ENCODE assay signal across 8 cellular contexts in genomic region chr4:71006203-71006907, GRCh38. TPM values are rescaled to one million over a fixed set of nuclear protein-coding genes. Genes with fewer than 3 reads are reported as not detected.
A peak's percentile ranks its signal among the peaks of the same experiment; 100 is the strongest.
DNase-seq lines count a peak whose midpoint lies in the region; ATAC-seq and TF ChIP-seq lines count a peak whose summit lies in the region.

No MANE protein-coding gene starts in this region.

- H3K9me3 ChIP-seq in heart left ventricle (peaks cover 0 to 5% (median 0%) of the 10 kb centered on the region in 12 donors), tibial artery (no peaks in the 10 kb centered on the region)

- peak overlapping the region in 1 of 12 donors; percentile 2 for H3K4me3 ChIP-seq in heart left ventricle
- H3K4me3 ChIP-seq in tibial artery: no peak overlapping the region

- H3K4me1 Mint-ChIP-seq in memory B cell: peaks cover 61% of the 10 kb centered on the region

- peaks cover 0 to 18% (median 0%) of the 10 kb centered on the region in 12 donors for H3K4me1 ChIP-seq in heart left ventricle
- no peaks in the 10 kb centered on the region for H3K4me1 ChIP-seq in tibial artery

- H3K27me3 Mint-ChIP-seq in memory B cell: no peaks in the 10 kb centered on the region

- 86 to 94% (median 90%) methylated on average over 6 of the region's 6 CpGs for WGBS in heart left ventricle, 4 donors

- TF ChIP-seq POLR2A in heart left ventricle (IDR thresholded peaks at IDR 0.05): no peak

- peak overlapping the region; percentile 67 for H3K4me3 Mint-ChIP-seq in memory B cell

- H3K27me3 ChIP-seq in heart left ventricle (no peaks in the 10 kb centered on the region), tibial artery (no peaks in the 10 kb centered on the region)

- peak; percentile 16 to 51 for DNase-seq in memory B cell (ENCODE audit: low spot score in 2 of 2)
- DNase-seq in GM19238 (ENCODE audit: insufficient read length, low spot score): no peak
- DNase-seq in heart left ventricle: no peak
- no peak for DNase-seq in tibial artery
- no peak for DNase-seq in DMS114 treated with DMSO at 0.1 percent for 48 hours (lab: John Stamatoyannopoulos, UW; ENCODE audit: unreplicated experiment)

- intact Hi-C loops in heart left ventricle (cut with DNase I) (loop anchor here in 9 of 10 donors (5.0 to 10.0 kb wide), 5 partner anchors 169 to 362 kb away; partner anchors contain the start of genes GRSF1 (in 1 of the 9) and UTP3 (in 1 of the 9)), tibial artery (cut with DNase I; ENCODE audit: low total_unique reads) (no loop called here)

- ATAC-seq in GM18858 (IDR thresholded peaks at IDR 0.05; ENCODE audit: unreplicated experiment): peak; percentile 82
- ATAC-seq in GM21717 (IDR thresholded peaks at IDR 0.05; ENCODE audit: unreplicated experiment): peak; percentile 89
- peak; percentile 68 for ATAC-seq in HG03558 (IDR thresholded peaks at IDR 0.05; ENCODE audit: extremely low read depth, unreplicated experiment)
- ATAC-seq in memory B cell (ENCODE audit: low read depth): peak; percentile 79
- ATAC-seq in heart left ventricle: no peak

- H3K36me3 ChIP-seq in heart left ventricle (peaks cover 0 to 6% (median 0%) of the 10 kb centered on the region in 9 donors), tibial artery (peaks cover 0 to 3% (median 0%) of the 10 kb centered on the region in 3 donors)

- TF ChIP-seq CTCF in heart left ventricle (IDR thresholded peaks at IDR 0.05) (no peak), tibial artery (IDR thresholded peaks at IDR 0.05) (no peak)

- H3K27ac Mint-ChIP-seq in memory B cell: peak overlapping the region; percentile 93

- no peaks in the 10 kb centered on the region for H3K9me3 Mint-ChIP-seq in memory B cell

- H3K36me3 Mint-ChIP-seq in memory B cell: peaks cover 27% of the 10 kb centered on the region

- peak overlapping the region in 1 of 12 donors; percentile 78 for H3K27ac ChIP-seq in heart left ventricle
- H3K27ac ChIP-seq in tibial artery: no peak overlapping the region

RNA-seq across cellular contexts. Expression of gene DCK, which starts 12.9 kb away (rescaled TPM):
- 10 to 100 TPM in 2 of 9 donors, 1 to 10 TPM in 7; 4.6 to 12.6 (median 6.8) TPM for total RNA-seq in heart left ventricle
- polyA plus RNA-seq in heart left ventricle: 1 to 10 TPM; 1.7 to 8.2 TPM

Comparison
In these comparisons a context has a peak if more than half of its experiments do, and no peak if none do; other contexts are left out.
1. ATAC-seq: peak in GM18858 (single experiment), GM21717 (single experiment), HG03558 (single experiment) and memory B cell (single experiment); none in heart left ventricle (0 of 4).
2. DNase-seq: peak in memory B cell (2 of 2); none in GM19238 (single experiment), heart left ventricle (0 of 5), tibial artery (0 of 2) and DMS114 treated with DMSO at 0.1 percent for 48 hours (single experiment).